In genomic region chr3:156259896-156260788, GRCh38 we compare ENCODE assay signal across 17 cellular contexts.
"Had no signal": no experiment of that assay in that cellular context is flagged by ENCODE, and none has a peak within 500 bp of the region (broad histone marks: within the 10 kb centered on the region; RNA-seq: fewer than 3 reads in every experiment).

No MANE protein-coding gene starts in this region.

- H3K27me3 ChIP-seq: gastroesophageal sphincter, heart right ventricle, suprapubic skin had no signal

- H3K4me3 Mint-ChIP-seq: activated T-helper 17 cell treated with anti-CD3 and anti-CD28 coated beads, Interleukin-2, amount 50 U/mL, for 72 hours; mesothelial cell of epicardium; type B pancreatic cell had no signal

- H3K4me3 ChIP-seq: coronary artery, gastroesophageal sphincter, heart right ventricle, lung, SK-N-MC, suprapubic skin had no signal

- H3K9me3 ChIP-seq: gastroesophageal sphincter, heart right ventricle, suprapubic skin had no signal

- H3K4me1 Mint-ChIP-seq: activated T-helper 17 cell treated with anti-CD3 and anti-CD28 coated beads, Interleukin-2, amount 50 U/mL, for 72 hours had no signal

- FAIRE-seq: astrocyte had no signal

- H3K9me3 Mint-ChIP-seq: activated T-helper 17 cell treated with anti-CD3 and anti-CD28 coated beads, Interleukin-2, amount 50 U/mL, for 72 hours; type B pancreatic cell had no signal

- H3K27me3 Mint-ChIP-seq: type B pancreatic cell had no signal

- H3K27ac Mint-ChIP-seq: activated T-helper 17 cell treated with anti-CD3 and anti-CD28 coated beads, Interleukin-2, amount 50 U/mL, for 72 hours; mesothelial cell of epicardium; type B pancreatic cell had no signal

- H3K36me3 Mint-ChIP-seq: mesothelial cell of epicardium, type B pancreatic cell had no signal

- DNase-seq: activated CD4-positive, alpha-beta T cell treated with anti-CD3 and anti-CD28 coated beads, Interleukin-2, amount 50 U/mL, for 48 hours; activated naive CD4-positive, alpha-beta T cell treated with Interleukin-2 at 50 U/mL for 16 hours; effector CD4-positive, alpha-beta T cell; heart right ventricle; stimulated activated CD4-positive, alpha-beta T cell treated with anti-CD3 and anti-CD28 coated beads, Interleukin-4, amount 100 ng/mL, for 24 hours; stimulated activated naive CD8-positive, alpha-beta T cell treated with anti-CD3 and anti-CD28 coated beads, Interleukin-15, Interleukin-2, amounts not matched to agents 100 U/mL and 50 U/mL, for 24 hours; T-helper 1 cell; WERI-Rb-1 had no signal

- H3K36me3 ChIP-seq: gastroesophageal sphincter, heart right ventricle, suprapubic skin, WERI-Rb-1 had no signal

- ATAC-seq: activated T-helper 17 cell treated with anti-CD3 and anti-CD28 coated beads, Interleukin-2, amount 50 U/mL, for 72 hours; gastroesophageal sphincter; heart right ventricle; stimulated activated naive CD8-positive, alpha-beta T cell treated with anti-CD3 and anti-CD28 coated beads, Interleukin-15, Interleukin-2, amounts not matched to agents 100 U/mL and 50 U/mL, for 24 hours had no signal

- H3K4me1 ChIP-seq: gastroesophageal sphincter, heart right ventricle, suprapubic skin had no signal

- H3K27ac ChIP-seq: gastroesophageal sphincter, heart right ventricle, SK-N-MC, suprapubic skin, WERI-Rb-1 had no signal
